ENCODE assay signal across 23 cellular contexts in genomic region chr5:171315386-171315891, GRCh38. TPM values are rescaled to one million over a fixed set of nuclear protein-coding genes. Genes with fewer than 3 reads are reported as not detected.
DNase-seq lines count a peak whose midpoint lies in the region; ATAC-seq and TF ChIP-seq lines count a peak whose summit lies in the region.
"Had no signal": no experiment of that assay in that cellular context is flagged by ENCODE, and none has a peak within 500 bp of the region (broad histone marks: within the 10 kb centered on the region; RNA-seq: fewer than 3 reads in every experiment).

No MANE protein-coding gene starts in this region.

- H3K4me2 ChIP-seq in DND-41 (ENCODE audit: insufficient read depth, low read length), result peak overlapping the region; percentile 69

- intact Hi-C loops in right cardiac atrium (cut with DNase I), result no loop called here

- DNase-seq in DND-41 (no peak), right cardiac atrium (no peak), retina (peak; percentile 55), NCI-H1694 (lab: John Stamatoyannopoulos, UW) (no peak), SHP77 (lab: John Stamatoyannopoulos, UW) (no peak), HuH-7.5 (ENCODE audit: low spot score) (no peak)
- DNase-seq: activated CD4-positive, CD25-positive, alpha-beta regulatory T cell treated with anti-CD3 and anti-CD28 coated beads, Interleukin-2, amount 50 U/mL, for 72 hours; activated CD8-positive, alpha-beta memory T cell treated with anti-CD3 and anti-CD28 coated beads, Interleukin-2, amount 50 U/mL, for 4 hours; activated naive CD4-positive, alpha-beta T cell treated with anti-CD3 and anti-CD28 coated beads, Interleukin-2, amount 50 U/mL, for 16 hours; central memory CD4-positive, alpha-beta T cell; GDM1; HCEC 1CT; NCI-H1105; NCI-H2171 treated with DMSO at 0.1 percent for 48 hours; NK-92 treated with Interleukin-12 subunit alpha and Interleukin-12 subunit beta, amount 100 ng/mL, for 24 hours; occipital lobe; stimulated activated naive B cell treated with anti-CD40 and anti-IgM and Interleukin-4, amounts not matched to agents 10 μg/mL and 1 μg/mL and 100 μg/mL, for 72 hours; T-helper 2 cell had no signal

- no peak for TF ChIP-seq CTCF in DND-41 (IDR thresholded peaks at IDR 0.05; ENCODE audit: borderline replicate concordance, extremely low read depth, low read length, poor library complexity, severe bottlenecking)

- H3K27me3 Mint-ChIP-seq in activated T-helper 17 cell treated with anti-CD3 and anti-CD28 coated beads, Interleukin-2, amount 50 U/mL, for 72 hours, result peaks cover 52% of the 10 kb centered on the region

- peak overlapping the region; percentile 96; the same call in 1 of the 2 replicates for H3K9ac ChIP-seq in DND-41 (ENCODE audit: low read depth, low read length)

- H3K9me3 Mint-ChIP-seq in activated T-helper 17 cell treated with anti-CD3 and anti-CD28 coated beads, Interleukin-2, amount 50 U/mL, for 72 hours, result no peaks in the 10 kb centered on the region
- H3K9me3 Mint-ChIP-seq: mesothelial cell of epicardium; stimulated activated naive B cell treated with anti-CD40 and anti-IgM and Interleukin-4, amounts not matched to agents 10 μg/mL and 1 μg/mL and 100 μg/mL, for 72 hours had no signal

- peaks cover 65% of the 10 kb centered on the region for H4K20me1 ChIP-seq in DND-41 (ENCODE audit: insufficient read depth, low read length)

- ATAC-seq in DND-41 (ENCODE audit: insufficient read depth, low read depth), result no peak
- ATAC-seq in activated T-helper 17 cell treated with anti-CD3 and anti-CD28 coated beads, Interleukin-2, amount 50 U/mL, for 72 hours (replicated peaks), result no peak
- peak; percentile 22 to 51 for ATAC-seq in right cardiac atrium
- ATAC-seq in HG03442 (IDR thresholded peaks at IDR 0.05; ENCODE audit: unreplicated experiment), result no peak
- ATAC-seq: stimulated activated naive B cell treated with anti-CD40 and anti-IgM and Interleukin-4, amounts not matched to agents 10 μg/mL and 1 μg/mL and 100 μg/mL, for 72 hours had no signal

- 3% methylated on average over 36 of the region's 36 CpGs for WGBS in right cardiac atrium

- peaks cover 61% of the 10 kb centered on the region for H3K79me2 ChIP-seq in DND-41 (ENCODE audit: insufficient read depth, low read length)

- peaks cover 7% of the 10 kb centered on the region for H3K36me3 Mint-ChIP-seq in activated T-helper 17 cell treated with anti-CD3 and anti-CD28 coated beads, Interleukin-2, amount 50 U/mL, for 72 hours (ENCODE audit: low read depth)
- H3K36me3 Mint-ChIP-seq: mesothelial cell of epicardium had no signal

- H3K9me3 ChIP-seq in DND-41 (ENCODE audit: insufficient read depth, low read length, severe bottlenecking) (peaks cover 2% of the 10 kb centered on the region), right cardiac atrium (ENCODE audit: control insufficient read depth, low read length) (no peaks in the 10 kb centered on the region)

- H3K4me3 ChIP-seq in DND-41 (ENCODE audit: low read depth in 1 of 2, low read length in 2 of 2) (no peak overlapping the region; a peak in 1 of 4 replicates), right cardiac atrium (ENCODE audit: low read length) (peak overlapping the region; percentile 30)

- H3K36me3 ChIP-seq in DND-41 (ENCODE audit: insufficient read depth, low read length), result peaks cover 74% of the 10 kb centered on the region

- peaks cover 10% of the 10 kb centered on the region for H3K4me1 Mint-ChIP-seq in activated T-helper 17 cell treated with anti-CD3 and anti-CD28 coated beads, Interleukin-2, amount 50 U/mL, for 72 hours

- H3K27me3 ChIP-seq in DND-41 (ENCODE audit: insufficient read depth, low read length, poor library complexity), result no peaks in the 10 kb centered on the region
- no peaks in the 10 kb centered on the region for H3K27me3 ChIP-seq in right cardiac atrium (ENCODE audit: control insufficient read depth, insufficient read depth)

- no peak overlapping the region for H3K27ac Mint-ChIP-seq in activated T-helper 17 cell treated with anti-CD3 and anti-CD28 coated beads, Interleukin-2, amount 50 U/mL, for 72 hours
- H3K27ac Mint-ChIP-seq: mesothelial cell of epicardium had no signal

- H2AFZ ChIP-seq in DND-41 (ENCODE audit: low read depth, low read length), result no peak overlapping the region

- peak overlapping the region; percentile 32 for H3K4me3 Mint-ChIP-seq in activated T-helper 17 cell treated with anti-CD3 and anti-CD28 coated beads, Interleukin-2, amount 50 U/mL, for 72 hours

- H3K27ac ChIP-seq in DND-41 (ENCODE audit: low read length), result no peak overlapping the region
- H3K27ac ChIP-seq in right cardiac atrium (ENCODE audit: low read length), result no peak overlapping the region
- H3K27ac ChIP-seq: skin epidermis had no signal

- H3K4me1 ChIP-seq in DND-41 (ENCODE audit: insufficient read depth, low read length), result peaks cover 30% of the 10 kb centered on the region
- peaks cover 3% of the 10 kb centered on the region for H3K4me1 ChIP-seq in right cardiac atrium (ENCODE audit: control insufficient read depth, insufficient read depth, low read length)

RNA-seq across cellular contexts. Expression of gene TLX3, which starts 6.4 kb away (rescaled TPM):
- not detected for total RNA-seq in activated T-helper 17 cell treated with anti-CD3 and anti-CD28 coated beads, Interleukin-2, amount 50 U/mL, for 72 hours
- not detected for total RNA-seq in right cardiac atrium
- polyA plus RNA-seq in right cardiac atrium, result not detected
- total RNA-seq: frontal cortex, mesothelial cell of epicardium, occipital lobe had no signal

Comparison
In these comparisons a context has a peak if more than half of its experiments do, and no peak if none do; other contexts are left out.
1. ATAC-seq: peak in right cardiac atrium (2 of 2); none in DND-41 (single experiment), activated T-helper 17 cell treated with anti-CD3 and anti-CD28 coated beads, Interleukin-2, amount 50 U/mL, for 72 hours (single experiment) and HG03442 (single experiment).